Comparison of ENCODE assay signal across 1 cellular context in the genomic region with DNA sequence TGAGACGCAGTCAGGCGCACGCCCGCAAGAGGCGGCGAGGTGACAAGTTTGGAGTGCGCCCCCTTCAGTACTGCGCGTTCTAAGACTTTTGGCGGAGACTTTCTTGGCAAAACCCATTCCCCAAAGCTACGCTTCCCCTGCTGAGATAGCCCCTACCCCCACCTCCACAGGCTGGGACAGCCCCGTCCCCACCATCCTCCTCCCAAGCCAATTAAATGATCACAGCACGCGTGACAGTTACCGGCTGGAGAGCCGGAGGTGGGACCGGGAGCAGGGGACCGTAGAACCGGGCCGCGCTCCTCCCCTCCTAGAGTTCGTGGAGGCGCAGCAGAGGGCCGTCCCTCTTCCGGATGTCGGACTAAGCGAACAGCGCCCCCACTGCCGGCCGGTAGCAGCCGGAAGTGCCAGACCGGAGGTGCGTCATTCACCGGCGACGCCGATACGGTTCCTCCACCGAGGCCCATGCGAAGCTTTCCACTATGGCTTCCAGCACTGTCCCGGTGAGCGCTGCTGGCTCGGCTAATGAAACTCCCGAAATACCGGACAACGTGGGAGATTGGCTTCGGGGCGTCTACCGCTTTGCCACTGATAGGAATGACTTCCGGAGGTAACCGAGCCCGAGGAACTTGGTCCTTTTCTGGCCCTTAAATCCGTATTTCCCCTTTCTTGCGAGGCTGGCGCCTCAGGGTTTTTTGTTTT.
A peak's percentile ranks its signal among the peaks of the same experiment; 100 is the strongest.
TF ChIP-seq lines count a peak whose summit lies in the region.

A gene (plus strand): TSS at position 476 of the 699 bp plus-strand sequence. CDS start 4 bp downstream, at position 480.

TF ChIP-seq in HepG2, 621 proteins besides CTCF, POLR2A, EP300 and RAD21 (continued from another document and continues in another):
- TF ChIP-seq, protein P1, sequence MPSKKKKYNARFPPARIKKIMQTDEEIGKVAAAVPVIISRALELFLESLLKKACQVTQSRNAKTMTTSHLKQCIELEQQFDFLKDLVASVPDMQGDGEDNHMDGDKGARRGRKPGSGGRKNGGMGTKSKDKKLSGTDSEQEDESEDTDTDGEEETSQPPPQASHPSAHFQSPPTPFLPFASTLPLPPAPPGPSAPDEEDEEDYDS (CRISPR knock-in tag; IDR thresholded peaks at IDR 0.05) = peak; percentile 82
- TF ChIP-seq, protein P2, sequence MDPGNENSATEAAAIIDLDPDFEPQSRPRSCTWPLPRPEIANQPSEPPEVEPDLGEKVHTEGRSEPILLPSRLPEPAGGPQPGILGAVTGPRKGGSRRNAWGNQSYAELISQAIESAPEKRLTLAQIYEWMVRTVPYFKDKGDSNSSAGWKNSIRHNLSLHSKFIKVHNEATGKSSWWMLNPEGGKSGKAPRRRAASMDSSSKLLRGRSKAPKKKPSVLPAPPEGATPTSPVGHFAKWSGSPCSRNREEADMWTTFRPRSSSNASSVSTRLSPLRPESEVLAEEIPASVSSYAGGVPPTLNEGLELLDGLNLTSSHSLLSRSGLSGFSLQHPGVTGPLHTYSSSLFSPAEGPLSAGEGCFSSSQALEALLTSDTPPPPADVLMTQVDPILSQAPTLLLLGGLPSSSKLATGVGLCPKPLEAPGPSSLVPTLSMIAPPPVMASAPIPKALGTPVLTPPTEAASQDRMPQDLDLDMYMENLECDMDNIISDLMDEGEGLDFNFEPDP (CRISPR knock-in tag; conservative IDR thresholded peaks at IDR 0.05) = no peak
- TF ChIP-seq ZNF205 (CRISPR knock-in tag; IDR thresholded peaks at IDR 0.05) (peak; percentile 80; the same call in 1 of the 2 replicates), TOPORS (CRISPR knock-in tag; IDR thresholded peaks at IDR 0.05) (peak; percentile 82), ZNF24 (IDR thresholded peaks at IDR 0.05) (no peak), ZNF598 (CRISPR knock-in tag; IDR thresholded peaks at IDR 0.05; ENCODE audit: borderline replicate concordance) (no peak), PHF21A (CRISPR knock-in tag; IDR thresholded peaks at IDR 0.05) (peak; percentile 56; the same call in 1 of the 2 replicates), RBFOX2 (IDR thresholded peaks at IDR 0.05; ENCODE audit: low read depth, low read length) (peak; percentile 94), ZFY (CRISPR knock-in tag; IDR thresholded peaks at IDR 0.05) (peak; percentile 96), HNRNPUL1 (IDR thresholded peaks at IDR 0.05; ENCODE audit: low read depth, low read length) (no peak), REPIN1 (CRISPR knock-in tag; IDR thresholded peaks at IDR 0.05; ENCODE audit: borderline replicate concordance, low read depth) (peak; percentile 93; the same call in 1 of the 2 replicates), ZNF124 (CRISPR knock-in tag; IDR thresholded peaks at IDR 0.05) (peak; percentile 84), STAT5B (CRISPR knock-in tag; IDR thresholded peaks at IDR 0.05) (peak; percentile 53), ARID2 (CRISPR knock-in tag; IDR thresholded peaks at IDR 0.05; ENCODE audit: borderline replicate concordance) (peak; percentile 91; the same call in 1 of the 2 replicates), NONO (IDR thresholded peaks at IDR 0.05) (no peak), NONO (CRISPR knock-in tag; conservative IDR thresholded peaks at IDR 0.05) (peak; percentile 87; the same call in 1 of the 2 replicates), POLR2G (IDR thresholded peaks at IDR 0.05; ENCODE audit: low read depth, low read length) (peak; percentile 90), ERF (CRISPR knock-in tag; IDR thresholded peaks at IDR 0.05) (peak; percentile 98), SRSF9 (IDR thresholded peaks at IDR 0.05; ENCODE audit: borderline replicate concordance, insufficient read depth, low read depth, low read length, poor library complexity, severe bottlenecking) (no peak), ZNF383 (CRISPR knock-in tag; IDR thresholded peaks at IDR 0.05; ENCODE audit: borderline replicate concordance) (peak; percentile 9; the same call in 1 of the 2 replicates), CEBPG (CRISPR knock-in tag; IDR thresholded peaks at IDR 0.05) (peak; percentile 37; the same call in 1 of the 2 replicates), ZNF292 (CRISPR knock-in tag; IDR thresholded peaks at IDR 0.05; ENCODE audit: borderline replicate concordance, low read depth) (no peak), FOXC1 (CRISPR knock-in tag; IDR thresholded peaks at IDR 0.05; ENCODE audit: borderline replicate concordance) (peak; percentile 79; the same call in 1 of the 2 replicates), HNRNPH1 (optimal IDR thresholded peaks at IDR 0.05; ENCODE audit: low read depth, low read length) (no peak), MED8 (CRISPR knock-in tag; IDR thresholded peaks at IDR 0.05; ENCODE audit: insufficient replicate concordance) (no peak), ZNF567 (CRISPR knock-in tag; IDR thresholded peaks at IDR 0.05; ENCODE audit: borderline replicate concordance) (peak; percentile 30; the same call in 1 of the 2 replicates), ZNF782 (CRISPR knock-in tag; IDR thresholded peaks at IDR 0.05; ENCODE audit: borderline replicate concordance) (peak; percentile 42; the same call in 1 of the 2 replicates)
- TF ChIP-seq, protein P3, sequence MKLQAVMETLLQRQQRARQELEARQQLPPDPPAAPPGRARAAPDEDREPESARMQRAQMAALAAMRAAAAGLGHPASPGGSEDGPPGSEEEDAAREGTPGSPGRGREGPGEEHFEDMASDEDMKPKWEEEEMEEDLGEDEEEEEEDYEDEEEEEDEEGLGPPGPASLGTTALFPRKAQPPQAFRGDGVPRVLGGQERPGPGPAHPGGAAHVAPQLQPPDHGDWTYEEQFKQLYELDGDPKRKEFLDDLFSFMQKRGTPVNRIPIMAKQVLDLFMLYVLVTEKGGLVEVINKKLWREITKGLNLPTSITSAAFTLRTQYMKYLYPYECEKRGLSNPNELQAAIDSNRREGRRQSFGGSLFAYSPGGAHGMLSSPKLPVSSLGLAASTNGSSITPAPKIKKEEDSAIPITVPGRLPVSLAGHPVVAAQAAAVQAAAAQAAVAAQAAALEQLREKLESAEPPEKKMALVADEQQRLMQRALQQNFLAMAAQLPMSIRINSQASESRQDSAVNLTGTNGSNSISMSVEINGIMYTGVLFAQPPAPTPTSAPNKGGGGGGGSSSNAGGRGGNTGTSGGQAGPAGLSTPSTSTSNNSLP (IDR thresholded peaks at IDR 0.05; ENCODE audit: low read depth, low read length) = no peak; the same call in 1 of the 2 replicates
- TF ChIP-seq, protein P4, sequence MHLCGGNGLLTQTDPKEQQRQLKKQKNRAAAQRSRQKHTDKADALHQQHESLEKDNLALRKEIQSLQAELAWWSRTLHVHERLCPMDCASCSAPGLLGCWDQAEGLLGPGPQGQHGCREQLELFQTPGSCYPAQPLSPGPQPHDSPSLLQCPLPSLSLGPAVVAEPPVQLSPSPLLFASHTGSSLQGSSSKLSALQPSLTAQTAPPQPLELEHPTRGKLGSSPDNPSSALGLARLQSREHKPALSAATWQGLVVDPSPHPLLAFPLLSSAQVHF (CRISPR knock-in tag; IDR thresholded peaks at IDR 0.05) = 0 out of 2 replicates have a peak, but pooled peaks have one; percentile 71
- TF ChIP-seq, protein P5, sequence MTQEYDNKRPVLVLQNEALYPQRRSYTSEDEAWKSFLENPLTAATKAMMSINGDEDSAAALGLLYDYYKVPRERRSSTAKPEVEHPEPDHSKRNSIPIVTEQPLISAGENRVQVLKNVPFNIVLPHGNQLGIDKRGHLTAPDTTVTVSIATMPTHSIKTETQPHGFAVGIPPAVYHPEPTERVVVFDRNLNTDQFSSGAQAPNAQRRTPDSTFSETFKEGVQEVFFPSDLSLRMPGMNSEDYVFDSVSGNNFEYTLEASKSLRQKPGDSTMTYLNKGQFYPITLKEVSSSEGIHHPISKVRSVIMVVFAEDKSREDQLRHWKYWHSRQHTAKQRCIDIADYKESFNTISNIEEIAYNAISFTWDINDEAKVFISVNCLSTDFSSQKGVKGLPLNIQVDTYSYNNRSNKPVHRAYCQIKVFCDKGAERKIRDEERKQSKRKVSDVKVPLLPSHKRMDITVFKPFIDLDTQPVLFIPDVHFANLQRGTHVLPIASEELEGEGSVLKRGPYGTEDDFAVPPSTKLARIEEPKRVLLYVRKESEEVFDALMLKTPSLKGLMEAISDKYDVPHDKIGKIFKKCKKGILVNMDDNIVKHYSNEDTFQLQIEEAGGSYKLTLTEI (CRISPR knock-in tag; conservative IDR thresholded peaks at IDR 0.05) = no peak
- TF ChIP-seq, protein P6, sequence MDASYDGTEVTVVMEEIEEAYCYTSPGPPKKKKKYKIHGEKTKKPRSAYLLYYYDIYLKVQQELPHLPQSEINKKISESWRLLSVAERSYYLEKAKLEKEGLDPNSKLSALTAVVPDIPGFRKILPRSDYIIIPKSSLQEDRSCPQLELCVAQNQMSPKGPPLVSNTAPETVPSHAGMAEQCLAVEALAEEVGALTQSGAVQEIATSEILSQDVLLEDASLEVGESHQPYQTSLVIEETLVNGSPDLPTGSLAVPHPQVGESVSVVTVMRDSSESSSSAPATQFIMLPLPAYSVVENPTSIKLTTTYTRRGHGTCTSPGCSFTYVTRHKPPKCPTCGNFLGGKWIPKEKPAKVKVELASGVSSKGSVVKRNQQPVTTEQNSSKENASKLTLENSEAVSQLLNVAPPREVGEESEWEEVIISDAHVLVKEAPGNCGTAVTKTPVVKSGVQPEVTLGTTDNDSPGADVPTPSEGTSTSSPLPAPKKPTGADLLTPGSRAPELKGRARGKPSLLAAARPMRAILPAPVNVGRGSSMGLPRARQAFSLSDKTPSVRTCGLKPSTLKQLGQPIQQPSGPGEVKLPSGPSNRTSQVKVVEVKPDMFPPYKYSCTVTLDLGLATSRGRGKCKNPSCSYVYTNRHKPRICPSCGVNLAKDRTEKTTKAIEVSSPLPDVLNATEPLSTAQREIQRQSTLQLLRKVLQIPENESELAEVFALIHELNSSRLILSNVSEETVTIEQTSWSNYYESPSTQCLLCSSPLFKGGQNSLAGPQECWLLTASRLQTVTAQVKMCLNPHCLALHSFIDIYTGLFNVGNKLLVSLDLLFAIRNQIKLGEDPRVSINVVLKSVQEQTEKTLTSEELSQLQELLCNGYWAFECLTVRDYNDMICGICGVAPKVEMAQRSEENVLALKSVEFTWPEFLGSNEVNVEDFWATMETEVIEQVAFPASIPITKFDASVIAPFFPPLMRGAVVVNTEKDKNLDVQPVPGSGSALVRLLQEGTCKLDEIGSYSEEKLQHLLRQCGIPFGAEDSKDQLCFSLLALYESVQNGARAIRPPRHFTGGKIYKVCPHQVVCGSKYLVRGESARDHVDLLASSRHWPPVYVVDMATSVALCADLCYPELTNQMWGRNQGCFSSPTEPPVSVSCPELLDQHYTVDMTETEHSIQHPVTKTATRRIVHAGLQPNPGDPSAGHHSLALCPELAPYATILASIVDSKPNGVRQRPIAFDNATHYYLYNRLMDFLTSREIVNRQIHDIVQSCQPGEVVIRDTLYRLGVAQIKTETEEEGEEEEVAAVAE (CRISPR knock-in tag; IDR thresholded peaks at IDR 0.05; ENCODE audit: borderline replicate concordance) = peak; percentile 86; the same call in 1 of the 2 replicates
- TF ChIP-seq, protein P7, sequence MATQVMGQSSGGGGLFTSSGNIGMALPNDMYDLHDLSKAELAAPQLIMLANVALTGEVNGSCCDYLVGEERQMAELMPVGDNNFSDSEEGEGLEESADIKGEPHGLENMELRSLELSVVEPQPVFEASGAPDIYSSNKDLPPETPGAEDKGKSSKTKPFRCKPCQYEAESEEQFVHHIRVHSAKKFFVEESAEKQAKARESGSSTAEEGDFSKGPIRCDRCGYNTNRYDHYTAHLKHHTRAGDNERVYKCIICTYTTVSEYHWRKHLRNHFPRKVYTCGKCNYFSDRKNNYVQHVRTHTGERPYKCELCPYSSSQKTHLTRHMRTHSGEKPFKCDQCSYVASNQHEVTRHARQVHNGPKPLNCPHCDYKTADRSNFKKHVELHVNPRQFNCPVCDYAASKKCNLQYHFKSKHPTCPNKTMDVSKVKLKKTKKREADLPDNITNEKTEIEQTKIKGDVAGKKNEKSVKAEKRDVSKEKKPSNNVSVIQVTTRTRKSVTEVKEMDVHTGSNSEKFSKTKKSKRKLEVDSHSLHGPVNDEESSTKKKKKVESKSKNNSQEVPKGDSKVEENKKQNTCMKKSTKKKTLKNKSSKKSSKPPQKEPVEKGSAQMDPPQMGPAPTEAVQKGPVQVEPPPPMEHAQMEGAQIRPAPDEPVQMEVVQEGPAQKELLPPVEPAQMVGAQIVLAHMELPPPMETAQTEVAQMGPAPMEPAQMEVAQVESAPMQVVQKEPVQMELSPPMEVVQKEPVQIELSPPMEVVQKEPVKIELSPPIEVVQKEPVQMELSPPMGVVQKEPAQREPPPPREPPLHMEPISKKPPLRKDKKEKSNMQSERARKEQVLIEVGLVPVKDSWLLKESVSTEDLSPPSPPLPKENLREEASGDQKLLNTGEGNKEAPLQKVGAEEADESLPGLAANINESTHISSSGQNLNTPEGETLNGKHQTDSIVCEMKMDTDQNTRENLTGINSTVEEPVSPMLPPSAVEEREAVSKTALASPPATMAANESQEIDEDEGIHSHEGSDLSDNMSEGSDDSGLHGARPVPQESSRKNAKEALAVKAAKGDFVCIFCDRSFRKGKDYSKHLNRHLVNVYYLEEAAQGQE (IDR thresholded peaks at IDR 0.05; ENCODE audit: borderline replicate concordance in 1 of 2, low read depth in 1 of 2, low read length in 2 of 2) = peak in 1 of 2 experiments; percentile 59; a peak in 1 of 4 replicates
- TF ChIP-seq, protein P8, sequence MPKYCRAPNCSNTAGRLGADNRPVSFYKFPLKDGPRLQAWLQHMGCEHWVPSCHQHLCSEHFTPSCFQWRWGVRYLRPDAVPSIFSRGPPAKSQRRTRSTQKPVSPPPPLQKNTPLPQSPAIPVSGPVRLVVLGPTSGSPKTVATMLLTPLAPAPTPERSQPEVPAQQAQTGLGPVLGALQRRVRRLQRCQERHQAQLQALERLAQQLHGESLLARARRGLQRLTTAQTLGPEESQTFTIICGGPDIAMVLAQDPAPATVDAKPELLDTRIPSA (CRISPR knock-in tag; IDR thresholded peaks at IDR 0.05; ENCODE audit: borderline replicate concordance) = peak; percentile 92
- TF ChIP-seq, protein P9, sequence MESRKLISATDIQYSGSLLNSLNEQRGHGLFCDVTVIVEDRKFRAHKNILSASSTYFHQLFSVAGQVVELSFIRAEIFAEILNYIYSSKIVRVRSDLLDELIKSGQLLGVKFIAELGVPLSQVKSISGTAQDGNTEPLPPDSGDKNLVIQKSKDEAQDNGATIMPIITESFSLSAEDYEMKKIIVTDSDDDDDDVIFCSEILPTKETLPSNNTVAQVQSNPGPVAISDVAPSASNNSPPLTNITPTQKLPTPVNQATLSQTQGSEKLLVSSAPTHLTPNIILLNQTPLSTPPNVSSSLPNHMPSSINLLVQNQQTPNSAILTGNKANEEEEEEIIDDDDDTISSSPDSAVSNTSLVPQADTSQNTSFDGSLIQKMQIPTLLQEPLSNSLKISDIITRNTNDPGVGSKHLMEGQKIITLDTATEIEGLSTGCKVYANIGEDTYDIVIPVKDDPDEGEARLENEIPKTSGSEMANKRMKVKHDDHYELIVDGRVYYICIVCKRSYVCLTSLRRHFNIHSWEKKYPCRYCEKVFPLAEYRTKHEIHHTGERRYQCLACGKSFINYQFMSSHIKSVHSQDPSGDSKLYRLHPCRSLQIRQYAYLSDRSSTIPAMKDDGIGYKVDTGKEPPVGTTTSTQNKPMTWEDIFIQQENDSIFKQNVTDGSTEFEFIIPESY (CRISPR knock-in tag; IDR thresholded peaks at IDR 0.05) = peak; percentile 83
- TF ChIP-seq, protein P10, sequence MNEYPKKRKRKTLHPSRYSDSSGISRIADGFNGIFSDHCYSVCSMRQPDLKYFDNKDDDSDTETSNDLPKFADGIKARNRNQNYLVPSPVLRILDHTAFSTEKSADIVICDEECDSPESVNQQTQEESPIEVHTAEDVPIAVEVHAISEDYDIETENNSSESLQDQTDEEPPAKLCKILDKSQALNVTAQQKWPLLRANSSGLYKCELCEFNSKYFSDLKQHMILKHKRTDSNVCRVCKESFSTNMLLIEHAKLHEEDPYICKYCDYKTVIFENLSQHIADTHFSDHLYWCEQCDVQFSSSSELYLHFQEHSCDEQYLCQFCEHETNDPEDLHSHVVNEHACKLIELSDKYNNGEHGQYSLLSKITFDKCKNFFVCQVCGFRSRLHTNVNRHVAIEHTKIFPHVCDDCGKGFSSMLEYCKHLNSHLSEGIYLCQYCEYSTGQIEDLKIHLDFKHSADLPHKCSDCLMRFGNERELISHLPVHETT (CRISPR knock-in tag; conservative IDR thresholded peaks at IDR 0.05) = peak; percentile 98
